In genomic region chr17:16491131-16491702, GRCh38 we compare ENCODE assay signal across 8 cellular contexts. TPM values are rescaled to one million over a fixed set of nuclear protein-coding genes. Genes with fewer than 3 reads are reported as not detected.
DNase-seq lines count a peak whose midpoint lies in the region; ATAC-seq and TF ChIP-seq lines count a peak whose summit lies in the region.

No MANE protein-coding gene starts in this region.

- TF ChIP-seq CTCF in SK-N-SH (IDR thresholded peaks at IDR 0.05): no peak
- no peak for TF ChIP-seq CTCF in activated CD8-positive, alpha-beta T cell treated with anti-CD3 and anti-CD28 coated beads for 36 hours (IDR thresholded peaks at IDR 0.05)
- no peak for TF ChIP-seq CTCF in hepatocyte (IDR thresholded peaks at IDR 0.05; ENCODE audit: poor library complexity)
- TF ChIP-seq CTCF in spleen (IDR thresholded peaks at IDR 0.05 in 8 of 11, conservative IDR thresholded peaks at IDR 0.05 in 3 of 11): no peak

- peaks cover 4% of the 10 kb centered on the region for H3K27me3 Mint-ChIP-seq in activated CD8-positive, alpha-beta T cell treated with anti-CD3 and anti-CD28 coated beads for 36 hours

- TF ChIP-seq POLR2A in spleen (IDR thresholded peaks at IDR 0.05): no peak

- no CpG with 5 or more reads among the region's 28 CpGs for WGBS in SK-N-SH (ENCODE audit: low lambda C conversion rate)
- 11% methylated on average over 16 of the region's 28 CpGs for WGBS in hepatocyte (ENCODE audit: low lambda C conversion rate, missing lambda C conversion rate)
- 6 to 11% (median 10%) methylated on average over 10 to 28 of the region's 28 CpGs for WGBS in spleen, 5 donors

- no peaks in the 10 kb centered on the region for H3K9me2 ChIP-seq in SK-N-SH
- no peaks in the 10 kb centered on the region for H3K9me2 ChIP-seq in hepatocyte (replicated peaks; ENCODE audit: insufficient read depth)

- H4K20me1 ChIP-seq in SK-N-SH (ENCODE audit: insufficient read depth): no peaks in the 10 kb centered on the region
- H4K20me1 ChIP-seq in hepatocyte (ENCODE audit: insufficient read depth, poor library complexity, severe bottlenecking): no peaks in the 10 kb centered on the region

- H3K27ac Mint-ChIP-seq in activated CD8-positive, alpha-beta T cell treated with anti-CD3 and anti-CD28 coated beads for 36 hours: no peak overlapping the region

- CTCF ChIA-PET in SK-N-SH (lab: Yijun Ruan, JAX): interaction anchor here (4.7 kb wide), 1 partner anchor 38 kb away, joined by 23 read pairs; no protein-coding TSS in a partner anchor
- CTCF ChIA-PET in activated CD8-positive, alpha-beta T cell treated with anti-CD3 and anti-CD28 coated beads for 36 hours (lab: Charles Lee): interaction anchor here (1.2 to 2.7 kb wide), 3 partner anchors 16 to 38 kb away, joined by 4 to 10 read pairs (median 5); no protein-coding TSS in a partner anchor

- intact Hi-C loops in activated CD8-positive, alpha-beta T cell treated with anti-CD3 and anti-CD28 coated beads for 36 hours (cut with micrococcal nuclease): no loop called here
- intact Hi-C loops in spleen (cut with DNase I; ENCODE audit: low total_unique reads): no loop called here

- no peaks in the 10 kb centered on the region for H3F3A ChIP-seq in SK-N-SH (replicated peaks; ENCODE audit: insufficient read depth)

- H2AFZ ChIP-seq in SK-N-SH (ENCODE audit: low read depth): 0 out of 2 replicates have a peak overlapping the region, but pooled peaks have one; percentile 63
- H2AFZ ChIP-seq in hepatocyte: no peak overlapping the region

- H3K27me3 ChIP-seq in SK-N-SH (ENCODE audit: insufficient read depth) (peaks cover 20% of the 10 kb centered on the region; the same call in 1 of the 2 replicates), hepatocyte (no peaks in the 10 kb centered on the region), spleen (replicated peaks in 1 of 7) (peaks cover 0 to 20% (median 0%) of the 10 kb centered on the region in 7 donors)

- no peaks in the 10 kb centered on the region for H3K36me3 Mint-ChIP-seq in activated CD8-positive, alpha-beta T cell treated with anti-CD3 and anti-CD28 coated beads for 36 hours (ENCODE audit: low read depth)

- no peaks in the 10 kb centered on the region for H3K79me2 ChIP-seq in SK-N-SH (ENCODE audit: insufficient read depth)
- peaks cover 40% of the 10 kb centered on the region for H3K79me2 ChIP-seq in hepatocyte

- TF ChIP-seq RAD21 in SK-N-SH (IDR thresholded peaks at IDR 0.05; ENCODE audit: low read length): no peak

- H3K36me3 ChIP-seq in SK-N-SH (replicated peaks in 1 of 2; ENCODE audit: control insufficient read depth in 1 of 2, insufficient read depth in 2 of 2, low read length in 1 of 2) (no peaks in the 10 kb centered on the region), hepatocyte (replicated peaks; ENCODE audit: insufficient read depth, low read depth) (no peaks in the 10 kb centered on the region), spleen (no peaks in the 10 kb centered on the region)

- H3K27ac ChIP-seq in SK-N-SH (ENCODE audit: low read depth in 2 of 2, low read length in 1 of 2): no peak overlapping the region
- peak overlapping the region; percentile 73 for H3K27ac ChIP-seq in hepatocyte
- peak overlapping the region in 7 of 8 donors; percentile 22 to 73 (median 62) for H3K27ac ChIP-seq in spleen

- peak overlapping the region; percentile 70 for H3K4me3 Mint-ChIP-seq in activated CD8-positive, alpha-beta T cell treated with anti-CD3 and anti-CD28 coated beads for 36 hours

- H3K9ac ChIP-seq in SK-N-SH: no peak overlapping the region

- POLR2A ChIA-PET in SK-N-SH (lab: Yijun Ruan, JAX): no interaction called here
- POLR2A ChIA-PET in activated CD8-positive, alpha-beta T cell treated with anti-CD3 and anti-CD28 coated beads for 36 hours (lab: Charles Lee): interaction anchor here (0.6 to 1.3 kb wide), 3 partner anchors 26 to 51 kb away, joined by 3 read pairs; no protein-coding TSS in a partner anchor

- H3K4me1 ChIP-seq in SK-N-SH (ENCODE audit: control insufficient read depth in 1 of 2, insufficient read depth in 2 of 2, low read depth in 1 of 2, low read length in 1 of 2) (peaks cover 9 to 32% of the 10 kb centered on the region in 2 experiments; a peak in 2 of 4 replicates), hepatocyte (ENCODE audit: insufficient read depth) (peaks cover 34% of the 10 kb centered on the region), spleen (peaks cover 23 to 65% (median 52%) of the 10 kb centered on the region in 6 donors)

- H3K9me3 ChIP-seq in SK-N-SH: no peaks in the 10 kb centered on the region
- H3K9me3 ChIP-seq in hepatocyte (ENCODE audit: low read depth): no peaks in the 10 kb centered on the region
- H3K9me3 ChIP-seq in spleen: no peaks in the 10 kb centered on the region

- no peak for TF ChIP-seq EP300 in SK-N-SH (IDR thresholded peaks at IDR 0.05; ENCODE audit: borderline replicate concordance in 1 of 2, low read depth in 1 of 2, low read length in 1 of 2)

- peaks cover 13% of the 10 kb centered on the region for H3K4me1 Mint-ChIP-seq in activated CD8-positive, alpha-beta T cell treated with anti-CD3 and anti-CD28 coated beads for 36 hours (ENCODE audit: low read depth)

- H3K4me2 ChIP-seq in SK-N-SH: peak overlapping the region; percentile 79
- H3K4me2 ChIP-seq in hepatocyte: peak overlapping the region; percentile 91

- DNase-seq in SK-N-SH: peak; percentile 54
- DNase-seq in activated CD8-positive, alpha-beta T cell treated with anti-CD3 and anti-CD28 coated beads for 36 hours: peak; percentile 53
- peak; percentile 58 for DNase-seq in hepatocyte (ENCODE audit: low spot score)
- DNase-seq in spleen: peak; percentile 83
- no peak for DNase-seq in HT-29 (ENCODE audit: low spot score)
- no peak for DNase-seq in effector CD8-positive, alpha-beta T cell (lab: John Stamatoyannopoulos, UW)
- no peak for DNase-seq in DMS153 treated with DMSO at 0.1 percent for 48 hours (lab: John Stamatoyannopoulos, UW; ENCODE audit: unreplicated experiment)

- H3K9me3 Mint-ChIP-seq in activated CD8-positive, alpha-beta T cell treated with anti-CD3 and anti-CD28 coated beads for 36 hours: no peaks in the 10 kb centered on the region

- peak overlapping the region; percentile 58 to 64 for H3K4me3 ChIP-seq in SK-N-SH (ENCODE audit: low read depth in 2 of 2, low read length in 1 of 2)
- H3K4me3 ChIP-seq in hepatocyte: peak overlapping the region; percentile 67
- H3K4me3 ChIP-seq in spleen: peak overlapping the region; percentile 55 to 90 (median 72)

- no peak for ATAC-seq in SK-N-SH treated with all-trans-retinoic acid at 6 μM for 48 hours
- peak; percentile 61 for ATAC-seq in activated CD8-positive, alpha-beta T cell treated with anti-CD3 and anti-CD28 coated beads for 36 hours

TF ChIP-seq in SK-N-SH, 30 proteins besides CTCF, POLR2A, EP300 and RAD21:
- TF ChIP-seq NFIC (IDR thresholded peaks at IDR 0.05; ENCODE audit: borderline replicate concordance) (no peak), FOSL2 (IDR thresholded peaks at IDR 0.05; ENCODE audit: borderline replicate concordance, low read depth) (no peak), POLR2AphosphoS5 (IDR thresholded peaks at IDR 0.05; ENCODE audit: low read depth, low read length) (no peak), NRF1 (IDR thresholded peaks at IDR 0.05; ENCODE audit: low read depth, low read length) (no peak), USF2 (IDR thresholded peaks at IDR 0.05; ENCODE audit: borderline replicate concordance, low read depth, low read length) (no peak), RXRA (IDR thresholded peaks at IDR 0.05; ENCODE audit: borderline replicate concordance, low read depth) (no peak)

TF ChIP-seq in SK-N-SH treated with all-trans-retinoic acid at 6 μM for 48 hours, 23 proteins besides CTCF, POLR2A, EP300 and RAD21 (continues in another document):
- TF ChIP-seq TSHZ2 (CRISPR knock-in tag; IDR thresholded peaks at IDR 0.05) (no peak), OSR1 (CRISPR knock-in tag; IDR thresholded peaks at IDR 0.05) (no peak), ZC3H10 (CRISPR knock-in tag; IDR thresholded peaks at IDR 0.05) (no peak)

RNA-seq across cellular contexts. Expression of gene LRRC75A, which starts 0.8 kb away (rescaled TPM):
- polyA plus RNA-seq in SK-N-SH (2012; rRNA removed) (1.2 and 1.3 TPM in 2 replicates), hepatocyte (7.7 and 10.7 TPM in 2 replicates), spleen (10 to 100 TPM in 1 of 3 donors, 1 to 10 TPM in 2; 4.2 to 10.5 (median 4.8) TPM)
- 0.60 and 0.71 TPM in 2 replicates for polyA plus RNA-seq in SK-N-SH (2012; cell fraction: cytosol; rRNA removed)
- polyA plus RNA-seq in SK-N-SH (2012; cell fraction: nucleus; rRNA removed): 1.8 and 2.0 TPM in 2 replicates
- 1 to 10 TPM; 1.8 to 2.3 TPM for total RNA-seq in activated CD8-positive, alpha-beta T cell treated with anti-CD3 and anti-CD28 coated beads for 36 hours
- total RNA-seq in hepatocyte (15.0 and 18.0 TPM in 2 replicates), spleen (10 to 100 TPM; 12.1 to 26.4 (median 22.3) TPM)
- 8.0 and 12.3 TPM in 2 replicates for total RNA-seq in HT-29 (2014; rRNA removed; shearing (Covaris generic))

Comparison
In these comparisons a context has a peak if more than half of its experiments do, and no peak if none do; other contexts are left out.
1. DNase-seq: peak in SK-N-SH (single experiment), activated CD8-positive, alpha-beta T cell treated with anti-CD3 and anti-CD28 coated beads for 36 hours (single experiment), hepatocyte (single experiment) and spleen (single experiment); none in HT-29 (single experiment), effector CD8-positive, alpha-beta T cell (single experiment) and DMS153 treated with DMSO at 0.1 percent for 48 hours (single experiment).
2. H3K27ac ChIP-seq: peak in hepatocyte (single experiment) and spleen (7 of 8); none in SK-N-SH (0 of 2).
3. Peak in every context shown above with its lines, with median percentiles within 50 percentile points of each other: H3K4me3 ChIP-seq.